ENCODE assay signal across 8 cellular contexts in the genomic region with DNA sequence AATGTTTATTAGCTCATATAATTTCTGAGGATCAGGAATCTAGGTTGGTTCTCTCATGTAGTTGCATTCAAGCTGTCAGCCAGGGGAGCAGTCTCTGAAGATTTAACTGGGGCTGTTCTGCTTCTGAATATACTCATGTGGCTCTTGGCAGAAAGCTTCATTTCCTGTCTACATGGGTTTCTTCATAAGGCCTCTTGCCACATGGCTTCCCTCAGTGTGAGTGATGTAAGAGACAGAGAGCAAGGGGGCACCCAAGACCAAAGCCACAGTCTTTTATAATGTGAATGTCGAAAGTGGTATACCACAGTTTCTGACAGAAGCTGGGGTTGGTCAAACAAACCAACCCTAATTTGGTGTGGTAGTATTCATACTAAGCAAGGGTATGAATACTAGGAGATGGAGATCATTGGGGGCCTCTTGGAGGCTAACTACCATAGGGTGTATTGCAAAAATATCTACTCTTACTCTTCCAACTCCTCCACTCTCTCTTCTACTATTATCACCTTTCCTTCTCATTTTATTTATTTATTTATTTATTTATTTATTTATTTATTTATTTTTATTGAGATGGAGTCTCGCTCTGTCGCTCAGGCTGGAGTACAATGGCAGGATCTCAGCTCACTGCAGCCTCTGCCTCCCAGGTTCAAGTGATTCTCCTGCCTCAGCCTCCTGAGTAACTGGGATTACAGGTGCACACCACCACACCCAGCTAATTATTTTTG.
A peak's percentile ranks its signal among the peaks of the same experiment; 100 is the strongest.
DNase-seq lines count a peak whose midpoint lies in the region; ATAC-seq and TF ChIP-seq lines count a peak whose summit lies in the region.

No MANE protein-coding gene starts in this region.

- no peaks in the 10 kb centered on the region for H3K4me1 ChIP-seq in mammary epithelial cell (ENCODE audit: insufficient read depth, low read length)
- H3K4me1 ChIP-seq in spleen: peaks cover 0 to 50% (median 23%) of the 10 kb centered on the region in 6 donors

- POLR2A ChIA-PET in MCF 10A (lab: Yijun Ruan, JAX): no interaction called here
- POLR2A ChIA-PET in activated naive CD8-positive, alpha-beta T cell treated with anti-CD3 and anti-CD28 coated beads, Interleukin-2, amount 10 ng/mL, durations not matched to agents 7 days and 5 days (lab: Charles Lee): interaction anchor here (0.6 to 2.0 kb wide), 5 partner anchors 12 to 240 kb away, joined by 3 to 6 read pairs (median 5); a partner anchor contains a TSS

- H3K79me2 ChIP-seq in mammary epithelial cell (ENCODE audit: insufficient read depth, low read length): no peaks in the 10 kb centered on the region

- no peak for TF ChIP-seq CTCF in MCF 10A (IDR thresholded peaks at IDR 0.05; ENCODE audit: unreplicated experiment)
- no peak for TF ChIP-seq CTCF in mammary epithelial cell (conservative IDR thresholded peaks at IDR 0.05 in 1 of 2, IDR thresholded peaks at IDR 0.05 in 1 of 2; ENCODE audit: extremely low read depth in 1 of 2, insufficient read depth in 1 of 2, low read depth in 1 of 2, low read length in 2 of 2)
- TF ChIP-seq CTCF in spleen (IDR thresholded peaks at IDR 0.05 in 8 of 11, conservative IDR thresholded peaks at IDR 0.05 in 3 of 11): no peak

- no peaks in the 10 kb centered on the region for H3K9me3 Mint-ChIP-seq in MCF 10A (ENCODE audit: unreplicated experiment)
- peaks cover 22% of the 10 kb centered on the region for H3K9me3 Mint-ChIP-seq in activated naive CD8-positive, alpha-beta T cell treated with anti-CD3 and anti-CD28 coated beads, Interleukin-2, amount 10 ng/mL, durations not matched to agents 7 days and 5 days

- DNase-seq in MCF 10A (ENCODE audit: unreplicated experiment) (peak; percentile 38), mammary epithelial cell (no peak), spleen (no peak), NCI-H2107 (lab: John Stamatoyannopoulos, UW) (no peak), NCI-H748 (lab: John Stamatoyannopoulos, UW; ENCODE audit: unreplicated experiment) (no peak)
- peak; percentile 30 for DNase-seq in activated naive CD8-positive, alpha-beta T cell treated with anti-CD3 and anti-CD28 coated beads, Interleukin-2, amount 10 ng/mL, durations not matched to agents 7 days and 5 days
- DNase-seq in stimulated activated naive CD4-positive, alpha-beta T cell treated with Interleukin-2 at 50 U/mL for 16 hours (lab: John Stamatoyannopoulos, UW): no peak

- dilution Hi-C loops in mammary epithelial cell (cut with HindIII; ENCODE audit: low sequenced_read_pairs): no loop called here

- no peaks in the 10 kb centered on the region for H3K36me3 Mint-ChIP-seq in MCF 10A (ENCODE audit: insufficient read depth, unreplicated experiment)
- peaks cover 30% of the 10 kb centered on the region for H3K36me3 Mint-ChIP-seq in activated naive CD8-positive, alpha-beta T cell treated with anti-CD3 and anti-CD28 coated beads, Interleukin-2, amount 10 ng/mL, durations not matched to agents 7 days and 5 days

- in situ Hi-C loops in mammary epithelial cell (cut with MboI; ENCODE audit: low sequenced_read_pairs in 2 of 2): no loop called here

- no peak overlapping the region for H3K27ac ChIP-seq in mammary epithelial cell (ENCODE audit: insufficient read depth, low read depth, low read length)
- H3K27ac ChIP-seq in spleen: peak overlapping the region in 7 of 8 donors; percentile 21 to 82 (median 77)

- no peak overlapping the region for H2AFZ ChIP-seq in mammary epithelial cell (ENCODE audit: low read depth, low read length)

- TF ChIP-seq POLR2A in spleen (IDR thresholded peaks at IDR 0.05): no peak

- H3K27me3 ChIP-seq in mammary epithelial cell (ENCODE audit: insufficient read depth, low read length): no peaks in the 10 kb centered on the region
- no peaks in the 10 kb centered on the region for H3K27me3 ChIP-seq in spleen (replicated peaks in 1 of 7)

- peak; percentile 76 for ATAC-seq in HG03103 (IDR thresholded peaks at IDR 0.05; ENCODE audit: low read depth, unreplicated experiment)
- peak; percentile 98 for ATAC-seq in activated naive CD8-positive, alpha-beta T cell treated with anti-CD3 and anti-CD28 coated beads, Interleukin-2, amount 10 ng/mL, durations not matched to agents 7 days and 5 days (ENCODE audit: low read depth)

- H3K9me3 ChIP-seq in mammary epithelial cell (replicated peaks; ENCODE audit: insufficient read depth, low read length) (no peaks in the 10 kb centered on the region), spleen (peaks cover 0 to 22% (median 18%) of the 10 kb centered on the region in 8 donors)

- H3K4me3 ChIP-seq in mammary epithelial cell (replicated peaks in 1 of 3; ENCODE audit: insufficient read depth in 1 of 3, low read depth in 2 of 3, low read length in 3 of 3): no peak overlapping the region
- H3K4me3 ChIP-seq in spleen: no peak overlapping the region

- no peak overlapping the region for H3K4me3 Mint-ChIP-seq in MCF 10A (ENCODE audit: unreplicated experiment)
- H3K4me3 Mint-ChIP-seq in activated naive CD8-positive, alpha-beta T cell treated with anti-CD3 and anti-CD28 coated beads, Interleukin-2, amount 10 ng/mL, durations not matched to agents 7 days and 5 days: peak overlapping the region; percentile 4

- no peak overlapping the region for H3K9ac ChIP-seq in mammary epithelial cell (ENCODE audit: insufficient read depth, low read length)

- no peak overlapping the region for H3K27ac Mint-ChIP-seq in MCF 10A (ENCODE audit: low read depth, unreplicated experiment)
- H3K27ac Mint-ChIP-seq in activated naive CD8-positive, alpha-beta T cell treated with anti-CD3 and anti-CD28 coated beads, Interleukin-2, amount 10 ng/mL, durations not matched to agents 7 days and 5 days: peak overlapping the region; percentile 72

- no peaks in the 10 kb centered on the region for H4K20me1 ChIP-seq in mammary epithelial cell (ENCODE audit: insufficient read depth, low read length)

- 72% methylated on average over 3 of the region's 3 CpGs for WGBS in mammary epithelial cell (ENCODE audit: low coverage, missing lambda C conversion rate)
- WGBS in spleen, 5 donors: 74 to 83% (median 78%) methylated on average over 3 of the region's 3 CpGs

- H3K36me3 ChIP-seq in mammary epithelial cell (ENCODE audit: insufficient read depth, low read length): no peaks in the 10 kb centered on the region
- no peaks in the 10 kb centered on the region for H3K36me3 ChIP-seq in spleen

- BruUV-seq in MCF 10A (replicated peaks; lab: Mats Ljungman, UMichigan) (no TSS peak), mammary epithelial cell (replicated peaks; lab: Mats Ljungman, UMichigan) (no TSS peak)

- H3K4me1 Mint-ChIP-seq in MCF 10A (ENCODE audit: insufficient read depth, unreplicated experiment): no peaks in the 10 kb centered on the region
- peaks cover 34% of the 10 kb centered on the region for H3K4me1 Mint-ChIP-seq in activated naive CD8-positive, alpha-beta T cell treated with anti-CD3 and anti-CD28 coated beads, Interleukin-2, amount 10 ng/mL, durations not matched to agents 7 days and 5 days

- CTCF ChIA-PET in MCF 10A (lab: Yijun Ruan, JAX) (no interaction called here), mammary epithelial cell (lab: Charles Lee; ENCODE audit: low non-redundant PET) (no interaction called here)

- intact Hi-C loops in MCF 10A (cut with micrococcal nuclease) (no loop called here), mammary epithelial cell (cut with micrococcal nuclease) (no loop called here), spleen (cut with DNase I; ENCODE audit: low total_unique reads) (no loop called here)

- no peak overlapping the region for H3K4me2 ChIP-seq in mammary epithelial cell (ENCODE audit: insufficient read depth, low read depth, low read length)

- no peaks in the 10 kb centered on the region for H3K27me3 Mint-ChIP-seq in MCF 10A (ENCODE audit: insufficient read depth, unreplicated experiment)
- H3K27me3 Mint-ChIP-seq in activated naive CD8-positive, alpha-beta T cell treated with anti-CD3 and anti-CD28 coated beads, Interleukin-2, amount 10 ng/mL, durations not matched to agents 7 days and 5 days: no peaks in the 10 kb centered on the region

Comparison
In these comparisons a context has a peak if more than half of its experiments do, and no peak if none do; other contexts are left out.
1. DNase-seq: peak in MCF 10A (single experiment) and activated naive CD8-positive, alpha-beta T cell treated with anti-CD3 and anti-CD28 coated beads, Interleukin-2, amount 10 ng/mL, durations not matched to agents 7 days and 5 days (single experiment); none in mammary epithelial cell (single experiment), spleen (single experiment), NCI-H2107 (single experiment), NCI-H748 (single experiment) and stimulated activated naive CD4-positive, alpha-beta T cell treated with Interleukin-2 at 50 U/mL for 16 hours (single experiment).